In genomic region chr10:6473901-6474370, GRCh38 we compare ENCODE assay signal across 9 cellular contexts.
A peak's percentile ranks its signal among the peaks of the same experiment; 100 is the strongest.
DNase-seq lines count a peak whose midpoint lies in the region; ATAC-seq and TF ChIP-seq lines count a peak whose summit lies in the region.
"Had no signal": no experiment of that assay in that cellular context is flagged by ENCODE, and none has a peak within 500 bp of the region (broad histone marks: within the 10 kb centered on the region; RNA-seq: fewer than 3 reads in every experiment).

No MANE protein-coding gene starts in this region.

- TF ChIP-seq CTCF in cardiac fibroblast (IDR thresholded peaks at IDR 0.05; ENCODE audit: low read depth, low read length): no peak

- no peaks in the 10 kb centered on the region for H3K27me3 ChIP-seq in aorta (ENCODE audit: control insufficient read depth in 1 of 2, insufficient read depth in 2 of 2, low read length in 1 of 2)

- 55 to 56% methylated on average over 6 of the region's 6 CpGs for WGBS in aorta, 2 donors

- peaks cover 2% of the 10 kb centered on the region for H3K9me3 ChIP-seq in aorta (ENCODE audit: control insufficient read depth, low read length)

- H3K4me1 Mint-ChIP-seq in stimulated activated effector memory CD8-positive, alpha-beta T cell treated with anti-CD3 and anti-CD28 coated beads, Interleukin-12 subunit alpha, Interleukin-12 subunit beta, amount 100 ng/mL, for 72 hours: peaks cover 67% of the 10 kb centered on the region

- intact Hi-C loops in aorta (cut with DNase I): no loop called here

- H3K4me3 ChIP-seq in cardiac fibroblast (replicated peaks in 1 of 2; ENCODE audit: low read depth in 2 of 2, low read length in 2 of 2) (no peak overlapping the region), aorta (ENCODE audit: low read length in 2 of 2) (no peak overlapping the region)

- H3K27ac Mint-ChIP-seq in stimulated activated effector memory CD8-positive, alpha-beta T cell treated with anti-CD3 and anti-CD28 coated beads, Interleukin-12 subunit alpha, Interleukin-12 subunit beta, amount 100 ng/mL, for 72 hours: peak overlapping the region; percentile 98

- peak overlapping the region; percentile 78 for H3K4me3 Mint-ChIP-seq in stimulated activated effector memory CD8-positive, alpha-beta T cell treated with anti-CD3 and anti-CD28 coated beads, Interleukin-12 subunit alpha, Interleukin-12 subunit beta, amount 100 ng/mL, for 72 hours

- H3K27ac ChIP-seq in aorta (ENCODE audit: low read depth in 1 of 2, low read length in 2 of 2): no peak overlapping the region

- peak; percentile 55 for DNase-seq in Daoy (ENCODE audit: low read depth)
- peak; percentile 93 for DNase-seq in MV-4-11 (lab: John Stamatoyannopoulos, UW)
- peak; percentile 3 for DNase-seq in cardiac fibroblast (ENCODE audit: low read depth in 2 of 2)
- DNase-seq in stimulated activated effector memory CD8-positive, alpha-beta T cell treated with anti-CD3 and anti-CD28 coated beads, Interleukin-12 subunit alpha, Interleukin-12 subunit beta, amount 100 ng/mL, for 72 hours (ENCODE audit: low spot score in 2 of 2): peak; percentile 22 to 62
- DNase-seq in NCI-H2107 treated with DMSO at 0.1 percent for 48 hours (lab: John Stamatoyannopoulos, UW; ENCODE audit: unreplicated experiment): no peak
- no peak for DNase-seq in NCI-H187 (lab: John Stamatoyannopoulos, UW)
- DNase-seq in aorta: no peak

- peak; percentile 75 for ATAC-seq in GM21515 (IDR thresholded peaks at IDR 0.05; ENCODE audit: unreplicated experiment)
- ATAC-seq in stimulated activated effector memory CD8-positive, alpha-beta T cell treated with anti-CD3 and anti-CD28 coated beads, Interleukin-12 subunit alpha, Interleukin-12 subunit beta, amount 100 ng/mL, for 72 hours: peak; percentile 85
- no peak for ATAC-seq in aorta (ENCODE audit: low FRiP score)
- ATAC-seq: HCT116 had no signal

- H3K4me1 ChIP-seq in aorta (ENCODE audit: control insufficient read depth in 1 of 2, insufficient read depth in 2 of 2, low read length in 2 of 2): no peaks in the 10 kb centered on the region

- peaks cover 46% of the 10 kb centered on the region for H3K36me3 Mint-ChIP-seq in stimulated activated effector memory CD8-positive, alpha-beta T cell treated with anti-CD3 and anti-CD28 coated beads, Interleukin-12 subunit alpha, Interleukin-12 subunit beta, amount 100 ng/mL, for 72 hours

- H3K9me3 Mint-ChIP-seq in stimulated activated effector memory CD8-positive, alpha-beta T cell treated with anti-CD3 and anti-CD28 coated beads, Interleukin-12 subunit alpha, Interleukin-12 subunit beta, amount 100 ng/mL, for 72 hours: no peaks in the 10 kb centered on the region

- no peaks in the 10 kb centered on the region for H3K36me3 ChIP-seq in aorta (ENCODE audit: control insufficient read depth in 1 of 2, insufficient read depth in 2 of 2, low read length in 1 of 2)

Comparison
In these comparisons a context has a peak if more than half of its experiments do, and no peak if none do; other contexts are left out.
1. DNase-seq: peak in Daoy (single experiment), MV-4-11 (single experiment), cardiac fibroblast (2 of 2) and stimulated activated effector memory CD8-positive, alpha-beta T cell treated with anti-CD3 and anti-CD28 coated beads, Interleukin-12 subunit alpha, Interleukin-12 subunit beta, amount 100 ng/mL, for 72 hours (2 of 2); none in NCI-H2107 treated with DMSO at 0.1 percent for 48 hours (single experiment), NCI-H187 (0 of 2) and aorta (0 of 2).